In the genomic region with DNA sequence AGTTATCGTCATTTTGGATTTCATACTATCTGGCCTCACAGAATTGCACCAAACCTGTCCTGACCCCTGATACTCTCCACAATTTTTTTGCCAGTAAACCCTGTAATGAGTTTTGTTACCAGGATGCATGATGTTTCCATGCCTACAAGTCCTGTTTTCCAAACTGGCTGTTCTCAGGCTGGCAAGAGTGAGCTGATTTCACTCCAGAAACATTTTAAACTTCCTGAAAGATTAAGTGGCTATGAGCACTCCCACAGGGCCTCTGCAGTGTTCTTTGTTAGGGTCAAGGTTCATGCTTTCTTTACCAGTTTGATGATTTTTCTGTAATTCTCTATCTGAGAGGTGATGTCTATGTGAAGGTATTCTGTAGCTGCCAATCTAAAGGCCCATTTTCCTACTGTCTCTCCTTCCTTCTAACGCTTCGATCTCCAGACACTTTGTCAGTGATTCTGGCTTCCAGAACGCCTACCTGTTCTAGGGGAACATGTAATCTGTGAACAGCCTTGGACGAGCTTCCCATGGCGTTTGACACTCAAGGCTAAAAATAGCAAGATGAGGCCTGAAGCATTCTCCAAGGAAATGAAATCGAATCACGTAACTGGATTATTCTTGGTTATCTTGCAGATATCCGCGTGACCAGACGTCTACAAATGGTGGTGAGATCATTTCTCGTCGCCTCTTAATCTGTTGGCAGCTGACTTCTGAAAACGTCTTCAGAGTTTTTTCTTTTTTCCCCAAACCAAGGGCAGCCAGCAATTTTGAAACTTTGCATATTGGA, we compare ENCODE assay signal across 12 cellular contexts. TPM values are rescaled to one million over a fixed set of nuclear protein-coding genes. Genes with fewer than 3 reads are reported as not detected.
DNase-seq lines count a peak whose midpoint lies in the region; ATAC-seq and TF ChIP-seq lines count a peak whose summit lies in the region.
"Had no signal": no experiment of that assay in that cellular context is flagged by ENCODE, and none has a peak within 500 bp of the region (broad histone marks: within the 10 kb centered on the region; RNA-seq: fewer than 3 reads in every experiment).

No MANE protein-coding gene starts in this region.

- no peak overlapping the region for H3K4me3 Mint-ChIP-seq in CD4-positive, alpha-beta memory T cell
- H3K4me3 Mint-ChIP-seq in activated T-helper 17 cell treated with anti-CD3 and anti-CD28 coated beads, Interleukin-2, amount 50 U/mL, for 72 hours = no peak overlapping the region
- H3K4me3 Mint-ChIP-seq: naive B cell had no signal

- H3K4me1 ChIP-seq in cardiac muscle cell (ENCODE audit: low read depth) (peaks cover 27% of the 10 kb centered on the region), ovary (ENCODE audit: insufficient read depth) (peaks cover 6% of the 10 kb centered on the region)
- no peaks in the 10 kb centered on the region for H3K4me1 ChIP-seq in CD4-positive, alpha-beta memory T cell (ENCODE audit: insufficient read depth, low read length)

- ATAC-seq in HG03520 (IDR thresholded peaks at IDR 0.05; ENCODE audit: unreplicated experiment) = no peak
- ATAC-seq in HG02763 (IDR thresholded peaks at IDR 0.05; ENCODE audit: unreplicated experiment) = no peak
- no peak for ATAC-seq in activated T-helper 17 cell treated with anti-CD3 and anti-CD28 coated beads, Interleukin-2, amount 50 U/mL, for 72 hours (replicated peaks)
- ATAC-seq: HCT116 had no signal

- no peaks in the 10 kb centered on the region for H3K36me3 Mint-ChIP-seq in CD4-positive, alpha-beta memory T cell
- H3K36me3 Mint-ChIP-seq in activated T-helper 17 cell treated with anti-CD3 and anti-CD28 coated beads, Interleukin-2, amount 50 U/mL, for 72 hours (ENCODE audit: low read depth) = no peaks in the 10 kb centered on the region

- H3K27me3 ChIP-seq in cardiac muscle cell (no peaks in the 10 kb centered on the region), ovary (no peaks in the 10 kb centered on the region)
- H3K27me3 ChIP-seq in CD4-positive, alpha-beta memory T cell (ENCODE audit: insufficient read depth, low read length) = no peaks in the 10 kb centered on the region

- H3K27ac Mint-ChIP-seq in CD4-positive, alpha-beta memory T cell = no peak overlapping the region
- H3K27ac Mint-ChIP-seq in activated T-helper 17 cell treated with anti-CD3 and anti-CD28 coated beads, Interleukin-2, amount 50 U/mL, for 72 hours = no peak overlapping the region
- H3K27ac Mint-ChIP-seq: naive B cell had no signal

- peaks cover 1 to 9% of the 10 kb centered on the region in 2 donors for H3K27me3 Mint-ChIP-seq in CD4-positive, alpha-beta memory T cell
- peaks cover 9% of the 10 kb centered on the region for H3K27me3 Mint-ChIP-seq in activated T-helper 17 cell treated with anti-CD3 and anti-CD28 coated beads, Interleukin-2, amount 50 U/mL, for 72 hours

- peak overlapping the region; percentile 81 for H3K27ac ChIP-seq in angular gyrus (ENCODE audit: low read depth, low read length)
- H3K27ac ChIP-seq in cardiac muscle cell = peak overlapping the region; percentile 87
- H3K27ac ChIP-seq in ovary = peak overlapping the region; percentile 41 to 77
- H3K27ac ChIP-seq in CD4-positive, alpha-beta memory T cell (ENCODE audit: low read depth, low read length) = no peak overlapping the region

- CTCF ChIA-PET in CD4-positive, alpha-beta memory T cell (lab: Charles Lee; ENCODE audit: partially characterized antibody) = no interaction called here

- no peak overlapping the region for H3K4me3 ChIP-seq in AG10803 (ENCODE audit: low read length)
- no peak overlapping the region for H3K4me3 ChIP-seq in cardiac muscle cell
- no peak overlapping the region for H3K4me3 ChIP-seq in ovary
- no peak overlapping the region for H3K4me3 ChIP-seq in CD4-positive, alpha-beta memory T cell (ENCODE audit: low read length in 2 of 2)

- peak; percentile 92 for TF ChIP-seq EP300 in ovary (IDR thresholded peaks at IDR 0.05)

- TF ChIP-seq CTCF in AG10803 (conservative IDR thresholded peaks at IDR 0.05; ENCODE audit: low read length) (no peak), cardiac muscle cell (IDR thresholded peaks at IDR 0.05; ENCODE audit: low read depth, low read length) (no peak), ovary (IDR thresholded peaks at IDR 0.05) (no peak)

- TF ChIP-seq POLR2A in ovary (IDR thresholded peaks at IDR 0.05) = no peak

- POLR2A ChIA-PET in CD4-positive, alpha-beta memory T cell (lab: Charles Lee; ENCODE audit: partially characterized antibody) = no interaction called here

- 7 to 15% (median 9%) methylated on average over 14 of the region's 14 CpGs for WGBS in ovary, 3 donors

- H3K36me3 ChIP-seq in cardiac muscle cell = no peaks in the 10 kb centered on the region
- H3K36me3 ChIP-seq in ovary = no peaks in the 10 kb centered on the region
- H3K36me3 ChIP-seq in CD4-positive, alpha-beta memory T cell (ENCODE audit: insufficient read depth, low read length) = no peaks in the 10 kb centered on the region

- intact Hi-C loops in ovary (cut with DNase I) = no loop called here
- intact Hi-C loops in CD4-positive, alpha-beta memory T cell (cut with micrococcal nuclease) = no loop called here

- peaks cover 0 to 20% (median 6%) of the 10 kb centered on the region in 8 donors for H3K9me3 Mint-ChIP-seq in CD4-positive, alpha-beta memory T cell
- H3K9me3 Mint-ChIP-seq in activated T-helper 17 cell treated with anti-CD3 and anti-CD28 coated beads, Interleukin-2, amount 50 U/mL, for 72 hours = no peaks in the 10 kb centered on the region

- H3K9me3 ChIP-seq in cardiac muscle cell (ENCODE audit: low read depth) (no peaks in the 10 kb centered on the region), ovary (no peaks in the 10 kb centered on the region)
- H3K9me3 ChIP-seq in CD4-positive, alpha-beta memory T cell (ENCODE audit: control insufficient read depth in 1 of 2, low read length in 2 of 2) = no peaks in the 10 kb centered on the region

- peak; percentile 81 for DNase-seq in AG10803 (ENCODE audit: low read depth)
- peak; percentile 53 to 96 for DNase-seq in cardiac muscle cell (ENCODE audit: low read depth in 1 of 2, low spot score in 1 of 2)
- DNase-seq in ovary = peak in 3 of 5 donors; percentile 50 to 73 (median 60)
- no peak for DNase-seq in CD4-positive, alpha-beta memory T cell
- DNase-seq: naive B cell, NCI-H2171 had no signal

- H3K4me1 Mint-ChIP-seq in CD4-positive, alpha-beta memory T cell = no peaks in the 10 kb centered on the region
- no peaks in the 10 kb centered on the region for H3K4me1 Mint-ChIP-seq in activated T-helper 17 cell treated with anti-CD3 and anti-CD28 coated beads, Interleukin-2, amount 50 U/mL, for 72 hours
- H3K4me1 Mint-ChIP-seq: naive B cell had no signal

RNA-seq across cellular contexts. Expression of a gene that starts 31.9 kb away (rescaled TPM):
- total RNA-seq in cardiac muscle cell = 35.2 and 43.2 TPM in 2 replicates
- 23.6 and 29.1 TPM in 2 replicates for polyA plus RNA-seq in cardiac muscle cell
- total RNA-seq in ovary = 100 to 1,000 TPM in 3 of 7 donors, 10 to 100 TPM in 4; 40.9 to 220 (median 78.7) TPM
- 100 to 1,000 TPM in 1 of 2 donors, 10 to 100 TPM in 1; 49.5 to 146 TPM for polyA plus RNA-seq in ovary
- total RNA-seq in CD4-positive, alpha-beta memory T cell = not detected
- polyA plus RNA-seq in CD4-positive, alpha-beta memory T cell = not detected
- total RNA-seq in activated T-helper 17 cell treated with anti-CD3 and anti-CD28 coated beads, Interleukin-2, amount 50 U/mL, for 72 hours = not detected
- total RNA-seq: activated CD8-positive, alpha-beta memory T cell treated with anti-CD3 and anti-CD28 coated beads for 36 hours had no signal

Comparison
In these comparisons a context has a peak if more than half of its experiments do, and no peak if none do; other contexts are left out.
1. DNase-seq: peak in AG10803 (single experiment), cardiac muscle cell (2 of 2) and ovary (3 of 5); none in CD4-positive, alpha-beta memory T cell (0 of 5).
2. RNA of a gene that starts 31.9 kb away (total RNA-seq): 40.9 to 220 TPM in ovary and 35.2 to 43.2 TPM in cardiac muscle cell; not detected in activated T-helper 17 cell treated with anti-CD3 and anti-CD28 coated beads, Interleukin-2, amount 50 U/mL, for 72 hours and not detected in CD4-positive, alpha-beta memory T cell; every median in the first group is over 10 times any median in the second.